Comparison of ENCODE assay signal across 8 cellular contexts in the genomic region with DNA sequence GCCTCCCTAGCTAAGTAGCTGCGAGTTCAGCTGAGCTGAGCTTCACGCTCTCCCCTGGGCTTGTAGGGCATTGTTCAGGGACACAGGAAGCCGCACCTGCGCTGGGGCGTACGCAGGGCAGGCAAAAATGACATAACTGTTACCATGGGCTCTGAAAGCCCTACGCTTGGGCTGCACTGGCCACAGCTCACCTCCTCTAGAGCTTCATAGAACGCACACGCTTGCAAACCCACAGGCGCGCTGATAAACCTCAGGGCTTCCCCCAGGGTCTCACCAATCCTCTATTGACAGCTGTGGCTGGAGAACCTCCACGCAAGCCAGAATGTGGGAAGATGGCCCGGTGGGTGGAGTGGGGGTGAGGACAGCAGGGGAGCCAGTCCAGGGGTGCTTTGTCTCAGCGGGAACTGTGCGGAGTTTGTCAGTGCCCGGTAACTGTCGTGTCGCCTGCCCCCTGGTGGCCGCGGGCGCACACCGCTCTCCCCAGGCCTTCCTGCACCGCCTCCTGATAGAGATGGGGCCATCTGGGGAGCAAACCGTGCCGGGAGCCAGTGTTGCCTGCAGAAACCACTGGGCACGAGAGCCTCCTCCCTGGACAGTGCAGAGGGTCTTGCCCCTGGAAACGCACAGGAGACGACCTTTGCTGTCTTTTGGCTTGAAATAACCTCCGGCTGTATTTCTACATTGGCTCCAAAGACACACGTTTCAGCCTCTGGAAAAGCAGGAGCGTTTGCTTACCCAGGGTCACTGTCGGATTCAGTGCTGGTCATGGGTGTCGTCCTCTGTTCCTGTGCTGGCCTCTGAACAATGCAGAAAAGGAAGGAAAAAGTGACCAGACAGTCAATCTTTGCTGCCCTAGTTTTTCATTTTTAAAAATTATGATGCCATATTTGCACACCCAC. TPM values are rescaled to one million over a fixed set of nuclear protein-coding genes. Genes with fewer than 3 reads are reported as not detected.
DNase-seq lines count a peak whose midpoint lies in the region; ATAC-seq and TF ChIP-seq lines count a peak whose summit lies in the region.

No MANE protein-coding gene starts in this region.

- peak; percentile 12 to 52 (median 38) for DNase-seq in CD4-positive, CD25-positive, alpha-beta regulatory T cell
- DNase-seq in HuH-7.5 (ENCODE audit: low spot score): peak; percentile 95
- DNase-seq in RWPE2 (ENCODE audit: low spot score): no peak
- DNase-seq in activated gamma-delta T cell (lab: John Stamatoyannopoulos, UW): peak; percentile 14
- DNase-seq in glutamatergic neuron: peak; percentile 92
- DNase-seq in posterior vena cava (ENCODE audit: low spot score): peak; percentile 93
- peak in 1 of 2 donors; percentile 94 for DNase-seq in vagina (ENCODE audit: extremely low spot score in 2 of 2)

- H3K4me3 Mint-ChIP-seq in CD4-positive, CD25-positive, alpha-beta regulatory T cell: no peak overlapping the region
- no peak overlapping the region for H3K4me3 Mint-ChIP-seq in glutamatergic neuron (ENCODE audit: unreplicated experiment)

- H3K4me1 Mint-ChIP-seq in CD4-positive, CD25-positive, alpha-beta regulatory T cell: peaks cover 0 to 2% (median 0%) of the 10 kb centered on the region in 4 donors
- H3K4me1 Mint-ChIP-seq in glutamatergic neuron (ENCODE audit: low read depth, unreplicated experiment): peaks cover 16% of the 10 kb centered on the region

- peaks cover 0 to 2% (median 0%) of the 10 kb centered on the region in 7 donors for H3K9me3 Mint-ChIP-seq in CD4-positive, CD25-positive, alpha-beta regulatory T cell
- H3K9me3 Mint-ChIP-seq in glutamatergic neuron (ENCODE audit: unreplicated experiment): peaks cover 11% of the 10 kb centered on the region

- peaks cover 11% of the 10 kb centered on the region for H3K27me3 Mint-ChIP-seq in CD4-positive, CD25-positive, alpha-beta regulatory T cell
- H3K27me3 Mint-ChIP-seq in glutamatergic neuron (ENCODE audit: unreplicated experiment): peaks cover 10% of the 10 kb centered on the region

- H3K36me3 Mint-ChIP-seq in CD4-positive, CD25-positive, alpha-beta regulatory T cell: no peaks in the 10 kb centered on the region
- no peaks in the 10 kb centered on the region for H3K36me3 Mint-ChIP-seq in glutamatergic neuron (ENCODE audit: unreplicated experiment)

- no peaks in the 10 kb centered on the region for H3K9me3 ChIP-seq in CD4-positive, CD25-positive, alpha-beta regulatory T cell (ENCODE audit: control insufficient read depth in 2 of 2, low read length in 2 of 2)
- H3K9me3 ChIP-seq in RWPE2 (ENCODE audit: severe bottlenecking) (no peaks in the 10 kb centered on the region), vagina (no peaks in the 10 kb centered on the region)

- peak; percentile 62 to 70 for ATAC-seq in CD4-positive, CD25-positive, alpha-beta regulatory T cell (ENCODE audit: low read depth in 2 of 2)
- ATAC-seq in GM19455 (IDR thresholded peaks at IDR 0.05; ENCODE audit: unreplicated experiment) (peak; percentile 72), RWPE2 (ENCODE audit: low read depth) (peak; percentile 97)

- TF ChIP-seq CTCF in RWPE2 (IDR thresholded peaks at IDR 0.05; ENCODE audit: poor library complexity, severe bottlenecking) (peak; percentile 88), glutamatergic neuron (IDR thresholded peaks at IDR 0.05; ENCODE audit: partially characterized antibody, unreplicated experiment) (peak; percentile 95), vagina (IDR thresholded peaks at IDR 0.05) (peak; percentile 50 to 80 (median 71))

- H3K27ac Mint-ChIP-seq in CD4-positive, CD25-positive, alpha-beta regulatory T cell: no peak overlapping the region
- peak overlapping the region; percentile 48 for H3K27ac Mint-ChIP-seq in glutamatergic neuron (ENCODE audit: unreplicated experiment)

- no peaks in the 10 kb centered on the region for H3K4me1 ChIP-seq in CD4-positive, CD25-positive, alpha-beta regulatory T cell (ENCODE audit: control insufficient read depth, insufficient read depth, low read length, poor library complexity, severe bottlenecking)
- peaks cover 5% of the 10 kb centered on the region for H3K4me1 ChIP-seq in RWPE2 (ENCODE audit: insufficient read depth, poor library complexity, severe bottlenecking)
- H3K4me1 ChIP-seq in vagina: no peaks in the 10 kb centered on the region

- H3K27me3 ChIP-seq in CD4-positive, CD25-positive, alpha-beta regulatory T cell (ENCODE audit: control insufficient read depth, insufficient read depth, low read length): no peaks in the 10 kb centered on the region
- H3K27me3 ChIP-seq in RWPE2 (ENCODE audit: insufficient read depth, poor library complexity, severe bottlenecking): peaks cover 4% of the 10 kb centered on the region
- no peaks in the 10 kb centered on the region for H3K27me3 ChIP-seq in vagina

- no peaks in the 10 kb centered on the region for H3K36me3 ChIP-seq in CD4-positive, CD25-positive, alpha-beta regulatory T cell (ENCODE audit: control insufficient read depth, insufficient read depth, low read length)
- H3K36me3 ChIP-seq in RWPE2 (ENCODE audit: low read depth): no peaks in the 10 kb centered on the region
- H3K36me3 ChIP-seq in vagina: no peaks in the 10 kb centered on the region

- intact Hi-C loops in posterior vena cava (cut with DNase I) (no loop called here), vagina (cut with DNase I) (no loop called here)

- H3K27ac ChIP-seq in CD4-positive, CD25-positive, alpha-beta regulatory T cell (ENCODE audit: insufficient read depth, low read length, poor library complexity, severe bottlenecking): no peak overlapping the region
- H3K27ac ChIP-seq in RWPE2 (ENCODE audit: poor library complexity, severe bottlenecking) (no peak overlapping the region), vagina (no peak overlapping the region)

- H3K4me3 ChIP-seq in CD4-positive, CD25-positive, alpha-beta regulatory T cell (ENCODE audit: low read depth, low read length): no peak overlapping the region
- H3K4me3 ChIP-seq in RWPE2 (ENCODE audit: severe bottlenecking) (no peak overlapping the region), vagina (no peak overlapping the region)

- no peak for TF ChIP-seq POLR2A in vagina (IDR thresholded peaks at IDR 0.05)

RNA-seq across cellular contexts. Expression of a gene that starts 17.0 kb away (rescaled TPM):
- not detected for total RNA-seq in CD4-positive, CD25-positive, alpha-beta regulatory T cell
- not detected for polyA plus RNA-seq in CD4-positive, CD25-positive, alpha-beta regulatory T cell
- total RNA-seq in glutamatergic neuron (ENCODE audit: unreplicated experiment): not detected
- under 1 TPM in 1 of 2 donors, not detected in 1; 0.24 TPM for total RNA-seq in posterior vena cava
- total RNA-seq in vagina: 2.7 TPM
